8 cellular contexts compared by ENCODE assay signal in the genomic region with DNA sequence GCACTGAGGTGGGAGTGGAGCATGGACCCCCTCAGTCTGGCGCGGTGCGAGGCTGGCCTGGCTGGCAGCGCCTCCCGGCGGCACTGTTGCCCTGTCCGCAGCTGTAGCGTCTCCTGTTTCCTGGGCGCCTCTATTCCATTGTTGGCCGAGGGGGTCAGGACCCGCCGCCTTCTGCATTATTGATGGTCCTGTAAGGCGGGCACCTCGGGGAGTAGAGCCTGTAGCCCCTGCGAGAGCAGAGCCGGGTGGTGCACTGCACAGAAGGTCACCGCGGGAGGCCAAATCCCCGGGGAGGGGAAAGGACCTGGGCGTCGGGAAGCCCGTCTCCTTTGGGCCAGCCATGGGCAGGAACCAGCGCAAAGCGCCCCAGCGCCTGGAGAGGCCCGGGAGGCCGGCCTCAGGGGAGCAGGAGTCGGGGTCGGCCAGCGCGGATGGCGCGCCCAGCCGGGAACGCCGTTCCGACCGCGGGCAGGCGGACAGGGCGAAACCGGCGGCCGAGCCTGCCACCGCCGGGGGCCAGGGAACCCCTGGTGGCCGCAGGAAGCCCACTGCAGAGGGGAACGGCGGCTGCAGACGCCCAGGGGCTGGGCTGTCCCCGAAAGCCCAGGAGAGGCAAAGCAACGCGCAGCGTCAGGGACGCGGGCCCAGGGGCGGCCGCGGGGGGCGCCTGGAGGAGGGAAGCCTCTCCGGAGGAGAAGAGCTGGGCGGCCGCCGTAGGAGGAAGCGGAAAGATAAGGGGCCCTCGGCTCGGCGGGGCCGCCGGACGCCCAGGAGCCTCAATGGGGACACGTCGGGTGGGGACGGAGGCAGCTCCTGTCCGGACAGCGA. TPM values are rescaled to one million over a fixed set of nuclear protein-coding genes. Genes with fewer than 3 reads are reported as not detected.
DNase-seq lines count a peak whose midpoint lies in the region; ATAC-seq and TF ChIP-seq lines count a peak whose summit lies in the region.

Gene MYO15B (plus strand): TSS at position 83 of the 828 bp plus-strand sequence. CDS start 258 bp downstream, at position 341.

- no peaks in the 10 kb centered on the region for H3K36me3 ChIP-seq in GM23338 (ENCODE audit: insufficient read depth)
- no peaks in the 10 kb centered on the region for H3K36me3 ChIP-seq in PC-3 (ENCODE audit: low read depth, low read length)
- H3K36me3 ChIP-seq in osteoblast (ENCODE audit: insufficient read depth, low read length) = no peaks in the 10 kb centered on the region
- peaks cover 25% of the 10 kb centered on the region for H3K36me3 ChIP-seq in thymus (ENCODE audit: control insufficient read depth, insufficient read depth)

- H3K27ac ChIP-seq in GM23338 (ENCODE audit: low read depth) (peak within 1 kb of the TSS; percentile 50; the same call in 1 of the 2 replicates), PC-3 (ENCODE audit: low read length) (no peak within 1 kb of the TSS), osteoblast (ENCODE audit: low read depth, low read length) (no peak within 1 kb of the TSS), thymus (ENCODE audit: low read depth) (peak within 1 kb of the TSS; percentile 77)

- BruUV-seq in PC-3 (replicated peaks; lab: Mats Ljungman, UMichigan) = no TSS peak

- peak within 1 kb of the TSS; percentile 96 for H2AFZ ChIP-seq in GM23338
- peak within 1 kb of the TSS; percentile 81 for H2AFZ ChIP-seq in PC-3 (ENCODE audit: low read length)
- H2AFZ ChIP-seq in osteoblast (ENCODE audit: low read length) = peak within 1 kb of the TSS; percentile 6

- peaks cover 11% of the 10 kb centered on the region for H3K27me3 ChIP-seq in GM23338 (ENCODE audit: insufficient read depth)
- H3K27me3 ChIP-seq in PC-3 (ENCODE audit: low read length) = no peaks in the 10 kb centered on the region
- H3K27me3 ChIP-seq in osteoblast (ENCODE audit: insufficient read depth, low read length) = peaks cover 46% of the 10 kb centered on the region
- no peaks in the 10 kb centered on the region for H3K27me3 ChIP-seq in thymus (ENCODE audit: control insufficient read depth, insufficient read depth)

- peak; percentile 79 for DNase-seq in GM23338 (ENCODE audit: low spot score)
- no peak for DNase-seq in PC-3
- peak; percentile 82 for DNase-seq in activated effector memory CD4-positive, alpha-beta T cell treated with anti-CD3 and anti-CD28 coated beads, Interleukin-2, amount 50 U/mL, for 16 hours
- peak; percentile 74 for DNase-seq in glutamatergic neuron
- DNase-seq in osteoblast (ENCODE audit: insufficient read length, low spot score, missing footprints) = peak; percentile 86
- DNase-seq in NK-92 (lab: John Stamatoyannopoulos, UW; ENCODE audit: unreplicated experiment) = no peak

- H3F3A ChIP-seq in GM23338 (replicated peaks; ENCODE audit: low read depth) (no peaks in the 10 kb centered on the region), PC-3 (ENCODE audit: low read length, unreplicated experiment) (no peaks in the 10 kb centered on the region)

- intact Hi-C loops in PC-3 (cut with micrococcal nuclease) = loop anchor here (2.0 to 10.0 kb wide), 3 partner anchors 61 to 163 kb away; partner anchors contain the start of gene CASKIN2

- H3K4me3 ChIP-seq in GM23338 (peak within 1 kb of the TSS; percentile 71), PC-3 (ENCODE audit: low read length) (peak within 1 kb of the TSS; percentile 54; the same call in 1 of the 2 replicates), osteoblast (ENCODE audit: insufficient read depth, low read length) (peak within 1 kb of the TSS; percentile 19), thymus (ENCODE audit: low read length) (peak within 1 kb of the TSS; percentile 66)

- TF ChIP-seq CTCF in GM23338 (conservative IDR thresholded peaks at IDR 0.05; ENCODE audit: low read depth in 2 of 2) (peak; percentile 20 to 70; a peak in 3 of 4 replicates), PC-3 (conservative IDR thresholded peaks at IDR 0.05; ENCODE audit: low read depth, low read length) (no peak), glutamatergic neuron (IDR thresholded peaks at IDR 0.05; ENCODE audit: partially characterized antibody, unreplicated experiment) (peak; percentile 14), osteoblast (IDR thresholded peaks at IDR 0.05; ENCODE audit: extremely low read depth, low read depth, low read length) (no peak)

- H3K27ac Mint-ChIP-seq in GM23338 (no peak within 1 kb of the TSS), glutamatergic neuron (ENCODE audit: unreplicated experiment) (no peak within 1 kb of the TSS)

- H3K4me1 Mint-ChIP-seq in GM23338 (no peaks in the 10 kb centered on the region), glutamatergic neuron (ENCODE audit: low read depth, unreplicated experiment) (no peaks in the 10 kb centered on the region)

- peak; percentile 66 for ATAC-seq in GM23338
- ATAC-seq in PC-3 = no peak
- ATAC-seq in GM18511 (IDR thresholded peaks at IDR 0.05; ENCODE audit: unreplicated experiment) = no peak

- H3K27me3 Mint-ChIP-seq in GM23338 (ENCODE audit: insufficient read depth, low read depth, poor library complexity) = peaks cover 27% of the 10 kb centered on the region
- peaks cover 6% of the 10 kb centered on the region for H3K27me3 Mint-ChIP-seq in glutamatergic neuron (ENCODE audit: unreplicated experiment)

- H3K9ac ChIP-seq in PC-3 (ENCODE audit: low read length) = peak within 1 kb of the TSS; percentile 17; the same call in 1 of the 2 replicates

- 2% methylated on average over 76 of the region's 76 CpGs for WGBS in thymus

- H3K4me1 ChIP-seq in GM23338 (ENCODE audit: insufficient read depth) = peaks cover 6% of the 10 kb centered on the region
- H3K4me1 ChIP-seq in PC-3 (ENCODE audit: insufficient read depth, low read length) = peaks cover 10% of the 10 kb centered on the region
- H3K4me1 ChIP-seq in osteoblast (ENCODE audit: insufficient read depth, low read length) = no peaks in the 10 kb centered on the region
- peaks cover 8% of the 10 kb centered on the region for H3K4me1 ChIP-seq in thymus (ENCODE audit: control insufficient read depth, insufficient read depth, low read length)

- H3K36me3 Mint-ChIP-seq in GM23338 (ENCODE audit: low read depth) (no peaks in the 10 kb centered on the region; the same call in 2 of the 3 replicates), glutamatergic neuron (ENCODE audit: unreplicated experiment) (peaks cover 4% of the 10 kb centered on the region)

- H4K20me1 ChIP-seq in GM23338 (replicated peaks; ENCODE audit: insufficient read depth) (no peaks in the 10 kb centered on the region), PC-3 (ENCODE audit: low read length) (no peaks in the 10 kb centered on the region), osteoblast (ENCODE audit: insufficient read depth, low read length) (no peaks in the 10 kb centered on the region)

- POLR2A ChIA-PET in PC-3 (lab: Charles Lee; ENCODE audit: unreplicated experiment) = interaction anchor here (0.6 kb wide), 1 partner anchor 12 kb away, joined by 3 read pairs; no protein-coding TSS in a partner anchor

- H3K4me2 ChIP-seq in GM23338 (peak within 1 kb of the TSS; percentile 95), PC-3 (ENCODE audit: low read length) (peak within 1 kb of the TSS; percentile 88), osteoblast (ENCODE audit: insufficient read depth, low read length) (peak within 1 kb of the TSS; percentile 23)

- CTCF ChIA-PET in PC-3 (lab: Charles Lee) = no interaction called here

- H3K9me3 ChIP-seq in PC-3 (ENCODE audit: low read length) = no peaks in the 10 kb centered on the region
- no peaks in the 10 kb centered on the region for H3K9me3 ChIP-seq in osteoblast (ENCODE audit: low read depth, low read length)
- H3K9me3 ChIP-seq in thymus (ENCODE audit: control insufficient read depth) = no peaks in the 10 kb centered on the region

- H3K79me2 ChIP-seq in GM23338 (replicated peaks; ENCODE audit: insufficient read depth) (no peaks in the 10 kb centered on the region), PC-3 (ENCODE audit: low read length) (no peaks in the 10 kb centered on the region), osteoblast (ENCODE audit: insufficient read depth, low read length) (no peaks in the 10 kb centered on the region)

- no peaks in the 10 kb centered on the region for H3K9me2 ChIP-seq in GM23338 (ENCODE audit: insufficient read depth)
- no peaks in the 10 kb centered on the region for H3K9me2 ChIP-seq in PC-3 (replicated peaks; ENCODE audit: low read length)

- H3K9me3 Mint-ChIP-seq in GM23338 (peaks cover 11% of the 10 kb centered on the region), glutamatergic neuron (ENCODE audit: unreplicated experiment) (peaks cover 7% of the 10 kb centered on the region)

- H3K4me3 Mint-ChIP-seq in GM23338 (peak within 1 kb of the TSS; percentile 61), glutamatergic neuron (ENCODE audit: unreplicated experiment) (peak within 1 kb of the TSS; percentile 69)

TF ChIP-seq in GM23338, 12 proteins besides CTCF, POLR2A, EP300 and RAD21 (continues in another document):
- TF ChIP-seq ETS1 (IDR thresholded peaks at IDR 0.05) (no peak), EZH2phosphoT487 (IDR thresholded peaks at IDR 0.05; ENCODE audit: unreplicated experiment) (no peak), STAT1 (IDR thresholded peaks at IDR 0.05; ENCODE audit: unreplicated experiment) (no peak), NANOG (IDR thresholded peaks at IDR 0.05; ENCODE audit: borderline replicate concordance) (no peak), CREB1 (CRISPR knock-in tag; IDR thresholded peaks at IDR 0.05; ENCODE audit: low read depth) (no peak), ZNF331 (CRISPR knock-in tag; IDR thresholded peaks at IDR 0.05; ENCODE audit: low read depth) (no peak), POLR2AphosphoS5 (IDR thresholded peaks at IDR 0.05; ENCODE audit: low read depth) (no peak), JUNB (IDR thresholded peaks at IDR 0.05; ENCODE audit: unreplicated experiment) (no peak), EZH2 (IDR thresholded peaks at IDR 0.05; ENCODE audit: low read depth, unreplicated experiment) (no peak)

RNA-seq across cellular contexts. Expression of gene MYO15B, which starts in this region (rescaled TPM):
- total RNA-seq in GM23338 (2014; rRNA removed; shearing (Covaris generic)) = 7.2 and 12.4 TPM in 2 replicates
- polyA plus RNA-seq in GM23338 (2016; fragmentation: Nextera tagmentation; extraction: Ambion mirVana) (3.8 and 6.6 TPM in 2 replicates), thymus (448 TPM)
- total RNA-seq in PC-3 (2014; rRNA removed) (3.2 and 7.1 TPM in 2 replicates), glutamatergic neuron (ENCODE audit: unreplicated experiment) (82.6 TPM), osteoblast (0.88 and 1.4 TPM in 2 replicates)

Comparison
In these comparisons a context has a peak if more than half of its experiments do, and no peak if none do; other contexts are left out.
1. RNA of gene MYO15B (polyA plus RNA-seq): 448 TPM in thymus (single experiment); 3.8 to 6.6 TPM in GM23338; every median in the first group is over 10 times any median in the second.
2. DNase-seq: peak in GM23338 (single experiment), activated effector memory CD4-positive, alpha-beta T cell treated with anti-CD3 and anti-CD28 coated beads, Interleukin-2, amount 50 U/mL, for 16 hours (single experiment), glutamatergic neuron (single experiment) and osteoblast (single experiment); none in PC-3 (single experiment) and NK-92 (single experiment).
3. H2AFZ ChIP-seq: peak in every context shown above with its lines; median percentile 96 in GM23338; 81 in PC-3; 6 in osteoblast.
4. H3K27ac ChIP-seq: peak in GM23338 (single experiment) and thymus (single experiment); none in PC-3 (single experiment) and osteoblast (single experiment).
5. H3K4me2 ChIP-seq: peak in every context shown above with its lines; median percentile 95 in GM23338; 88 in PC-3; 23 in osteoblast.
6. H3K4me3 ChIP-seq: peak in every context shown above with its lines; median percentile 71 in GM23338; 66 in thymus; 54 in PC-3; 19 in osteoblast.
7. CTCF ChIP-seq: peak in GM23338 (2 of 2) and glutamatergic neuron (single experiment); none in PC-3 (single experiment) and osteoblast (single experiment).